ENCODE assay signal across 4 cellular contexts in genomic region chr12:132599502-132599901, GRCh38. TPM values are rescaled to one million over a fixed set of nuclear protein-coding genes. Genes with fewer than 3 reads are reported as not detected.
"Had no signal": no experiment of that assay in that cellular context is flagged by ENCODE, and none has a peak within 500 bp of the region (broad histone marks: within the 10 kb centered on the region; RNA-seq: fewer than 3 reads in every experiment).

No MANE protein-coding gene starts in this region.

RNA-seq across cellular contexts. Expression of gene LRCOL1, which starts 10.9 kb away (rescaled TPM):
- total RNA-seq: activated CD8-positive, alpha-beta memory T cell treated with anti-CD3 and anti-CD28 coated beads for 36 hours had no signal
- polyA plus RNA-seq: keratinocyte had no signal

RNA-seq across cellular contexts. Expression of gene P2RX2, which starts 19.1 kb away (rescaled TPM):
- total RNA-seq: activated CD8-positive, alpha-beta memory T cell treated with anti-CD3 and anti-CD28 coated beads for 36 hours; renal cortical epithelial cell had no signal
- polyA plus RNA-seq: aorta, keratinocyte had no signal
